ENCODE assay signal across 1 cellular context in genomic region chr16:19086322-19087199, GRCh38.
A peak's percentile ranks its signal among the peaks of the same experiment; 100 is the strongest.
TF ChIP-seq lines count a peak whose summit lies in the region.

No MANE protein-coding gene starts in this region.

TF ChIP-seq in SK-N-SH, 30 proteins besides CTCF, POLR2A, EP300 and RAD21 (continued from another document):
- TF ChIP-seq IRF3 (IDR thresholded peaks at IDR 0.05; ENCODE audit: low read depth, low read length) = no peak
- 0 out of 2 replicates have a peak, but pooled peaks have one; percentile 36 for TF ChIP-seq RFX5 (IDR thresholded peaks at IDR 0.05; ENCODE audit: low read length)
- no peak for TF ChIP-seq NFIC (IDR thresholded peaks at IDR 0.05; ENCODE audit: borderline replicate concordance)
- TF ChIP-seq MXI1 (IDR thresholded peaks at IDR 0.05; ENCODE audit: low read depth, low read length) = peak; percentile 81
- TF ChIP-seq RCOR1 (IDR thresholded peaks at IDR 0.05; ENCODE audit: low read length) = peak; percentile 46; the same call in 1 of the 2 replicates
- TF ChIP-seq YY1 (IDR thresholded peaks at IDR 0.05; ENCODE audit: low read depth) = no peak
- no peak for TF ChIP-seq TEAD4 (IDR thresholded peaks at IDR 0.05; ENCODE audit: borderline replicate concordance, insufficient read depth)
- TF ChIP-seq EZH2phosphoT487 (IDR thresholded peaks at IDR 0.05; ENCODE audit: borderline replicate concordance, low read depth) = no peak
- TF ChIP-seq ZBTB33 (IDR thresholded peaks at IDR 0.05; ENCODE audit: borderline replicate concordance, low read depth) = peak; percentile 93
- TF ChIP-seq TAF1 (IDR thresholded peaks at IDR 0.05; ENCODE audit: borderline replicate concordance, low read depth, low read length) = peak; percentile 64; the same call in 1 of the 2 replicates
- no peak for TF ChIP-seq RXRA (IDR thresholded peaks at IDR 0.05; ENCODE audit: borderline replicate concordance, low read depth)
- peak; percentile 82 for TF ChIP-seq USF1 (IDR thresholded peaks at IDR 0.05; ENCODE audit: borderline replicate concordance, low read depth)
- no peak for TF ChIP-seq JUND (IDR thresholded peaks at IDR 0.05)
- no peak for TF ChIP-seq FOXM1 (IDR thresholded peaks at IDR 0.05; ENCODE audit: low read depth)
- TF ChIP-seq SMC3 (IDR thresholded peaks at IDR 0.05; ENCODE audit: low read depth, low read length) = peak; percentile 98
- TF ChIP-seq POLR2AphosphoS5 (IDR thresholded peaks at IDR 0.05; ENCODE audit: low read depth, low read length) = peak; percentile 74
- TF ChIP-seq FOSL2 (IDR thresholded peaks at IDR 0.05; ENCODE audit: borderline replicate concordance, low read depth) = no peak
- peak; percentile 36 for TF ChIP-seq NRF1 (IDR thresholded peaks at IDR 0.05; ENCODE audit: low read depth, low read length)
- no peak for TF ChIP-seq PBX3 (IDR thresholded peaks at IDR 0.05)
- no peak for TF ChIP-seq GATA2 (CRISPR knock-in tag; IDR thresholded peaks at IDR 0.05)
